9 cellular contexts compared by ENCODE assay signal in the genomic region with DNA sequence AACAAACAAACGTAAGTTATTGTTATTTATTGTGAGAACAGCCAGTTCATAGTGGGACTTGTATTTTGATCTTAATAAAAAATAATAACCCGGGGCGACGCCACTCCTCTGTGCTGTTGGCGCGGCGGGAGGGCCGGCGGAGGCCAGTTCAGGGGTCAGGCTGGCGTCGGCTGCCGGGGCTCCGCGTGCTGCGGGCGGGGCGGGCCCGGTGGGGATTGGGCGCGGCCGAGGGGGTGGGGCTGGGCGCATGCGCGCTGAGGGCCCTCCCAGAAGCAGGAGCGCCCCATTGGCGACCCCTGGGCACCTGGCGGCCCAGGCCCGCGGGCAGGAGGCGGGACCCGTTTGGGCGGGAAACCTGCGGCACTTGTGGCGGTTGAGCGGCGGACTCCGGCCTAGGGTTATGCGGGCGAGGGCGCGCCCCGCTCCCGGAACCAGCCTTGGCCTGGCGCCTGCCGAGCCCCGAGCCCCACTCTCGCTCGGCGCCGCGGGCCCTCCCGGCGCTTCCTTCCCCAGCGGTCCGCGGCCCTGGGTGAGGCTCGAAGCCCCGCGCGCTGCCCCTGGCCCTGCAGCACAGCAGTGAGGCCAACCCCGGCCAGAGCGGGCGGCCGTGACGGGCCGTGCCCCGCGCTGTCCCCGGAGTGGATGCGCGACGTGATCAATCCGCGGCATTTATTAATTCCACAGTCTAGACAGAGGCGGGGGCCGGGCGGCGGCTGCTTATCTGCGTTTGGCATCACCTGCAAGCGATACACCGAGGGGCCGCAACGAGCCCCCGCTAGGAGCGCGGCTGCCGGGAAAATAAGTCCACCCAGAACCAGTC. TPM values are rescaled to one million over a fixed set of nuclear protein-coding genes. Genes with fewer than 3 reads are reported as not detected.
DNase-seq lines count a peak whose midpoint lies in the region; ATAC-seq and TF ChIP-seq lines count a peak whose summit lies in the region.
"Had no signal": no experiment of that assay in that cellular context is flagged by ENCODE, and none has a peak within 500 bp of the region (broad histone marks: within the 10 kb centered on the region; RNA-seq: fewer than 3 reads in every experiment).

No MANE protein-coding gene starts in this region.

- no peak overlapping the region for H3K27ac ChIP-seq in Peyer's patch

- POLR2A ChIA-PET in activated CD4-positive, alpha-beta T cell treated with anti-CD3 and anti-CD28 coated beads, Interleukin-2, amount 10 ng/mL, durations not matched to agents 7 days and 5 days (lab: Charles Lee) = no interaction called here

- H3K27me3 ChIP-seq in Peyer's patch (peaks cover 0 to 82% of the 10 kb centered on the region in 2 donors), iPS-15b (ENCODE audit: control insufficient read depth, insufficient read depth, low read length) (peaks cover 97% of the 10 kb centered on the region)

- no peak for TF ChIP-seq CTCF in Peyer's patch (IDR thresholded peaks at IDR 0.05)

- peaks cover 4 to 71% (median 51%) of the 10 kb centered on the region in 4 donors for H3K4me1 ChIP-seq in Peyer's patch
- H3K4me1 ChIP-seq in iPS-15b (ENCODE audit: control insufficient read depth, insufficient read depth, low read length) = peaks cover 2% of the 10 kb centered on the region

- H3K36me3 Mint-ChIP-seq in activated CD4-positive, alpha-beta T cell treated with anti-CD3 and anti-CD28 coated beads, Interleukin-2, amount 10 ng/mL, durations not matched to agents 7 days and 5 days (ENCODE audit: low read depth) = peaks cover 12% of the 10 kb centered on the region

- no peak overlapping the region for H3K9ac ChIP-seq in iPS-15b (ENCODE audit: low read depth, low read length)

- H3K27ac Mint-ChIP-seq in activated CD4-positive, alpha-beta T cell treated with anti-CD3 and anti-CD28 coated beads, Interleukin-2, amount 10 ng/mL, durations not matched to agents 7 days and 5 days = peak overlapping the region; percentile 60

- DNase-seq in activated CD4-positive, alpha-beta T cell treated with anti-CD3 and anti-CD28 coated beads, Interleukin-2, amount 10 ng/mL, durations not matched to agents 7 days and 5 days = no peak
- DNase-seq in activated CD4-positive, alpha-beta T cell treated with anti-CD3 and anti-CD28 coated beads for 1 hour = no peak
- DNase-seq in Peyer's patch (peak in 2 of 3 donors; percentile 51 to 67), glomerular visceral epithelial cell (ENCODE audit: extremely low spot score) (no peak)
- peak; percentile 45 for DNase-seq in stimulated activated CD8-positive, alpha-beta memory T cell treated with anti-CD3 and anti-CD28 coated beads, Interleukin-4, amount 100 ng/mL, for 48 hours
- DNase-seq: NCI-H1436 treated with DMSO at 0.1 percent for 48 hours had no signal

- ATAC-seq in GM21423 (IDR thresholded peaks at IDR 0.05; ENCODE audit: unreplicated experiment) = no peak
- ATAC-seq in GM19351 (IDR thresholded peaks at IDR 0.05; ENCODE audit: unreplicated experiment) = no peak

- H3K4me3 Mint-ChIP-seq in activated CD4-positive, alpha-beta T cell treated with anti-CD3 and anti-CD28 coated beads, Interleukin-2, amount 10 ng/mL, durations not matched to agents 7 days and 5 days = peak overlapping the region; percentile 52

- H3K9me3 Mint-ChIP-seq in activated CD4-positive, alpha-beta T cell treated with anti-CD3 and anti-CD28 coated beads, Interleukin-2, amount 10 ng/mL, durations not matched to agents 7 days and 5 days = no peaks in the 10 kb centered on the region

- CTCF ChIA-PET in activated CD4-positive, alpha-beta T cell treated with anti-CD3 and anti-CD28 coated beads, Interleukin-2, amount 10 ng/mL, durations not matched to agents 7 days and 5 days (lab: Charles Lee) = no interaction called here

- H3K9me3 ChIP-seq in Peyer's patch = peaks cover 0 to 15% (median 0%) of the 10 kb centered on the region in 4 donors
- no peaks in the 10 kb centered on the region for H3K9me3 ChIP-seq in iPS-15b (ENCODE audit: control insufficient read depth, insufficient read depth, low read length)

- H3K27me3 Mint-ChIP-seq in activated CD4-positive, alpha-beta T cell treated with anti-CD3 and anti-CD28 coated beads, Interleukin-2, amount 10 ng/mL, durations not matched to agents 7 days and 5 days = peaks cover 73% of the 10 kb centered on the region

- H3K36me3 ChIP-seq in Peyer's patch = no peaks in the 10 kb centered on the region
- H3K36me3 ChIP-seq in iPS-15b (ENCODE audit: control insufficient read depth, insufficient read depth, low read length) = no peaks in the 10 kb centered on the region

- H3K4me3 ChIP-seq in Peyer's patch (peak overlapping the region; percentile 1 to 39 (median 24)), iPS-15b (ENCODE audit: low read depth, low read length) (peak overlapping the region; percentile 48)

- peaks cover 47% of the 10 kb centered on the region for H3K4me1 Mint-ChIP-seq in activated CD4-positive, alpha-beta T cell treated with anti-CD3 and anti-CD28 coated beads, Interleukin-2, amount 10 ng/mL, durations not matched to agents 7 days and 5 days

- no peak for TF ChIP-seq POLR2A in Peyer's patch (IDR thresholded peaks at IDR 0.05)

RNA-seq across cellular contexts. Expression of gene ISL2, which starts 6.0 kb away (rescaled TPM):
- total RNA-seq in activated CD4-positive, alpha-beta T cell treated with anti-CD3 and anti-CD28 coated beads, Interleukin-2, amount 10 ng/mL, durations not matched to agents 7 days and 5 days = under 1 TPM; 0.54 to 0.82 TPM
- total RNA-seq in Peyer's patch = 10 to 100 TPM in 1 of 4 donors, under 1 TPM in 1, not detected in 2; 0.67 to 11.6 TPM

RNA-seq across cellular contexts. Expression of gene ETFA, which starts 31.3 kb away (rescaled TPM):
- 10 to 100 TPM; 81.6 to 82.9 TPM for total RNA-seq in activated CD4-positive, alpha-beta T cell treated with anti-CD3 and anti-CD28 coated beads, Interleukin-2, amount 10 ng/mL, durations not matched to agents 7 days and 5 days
- total RNA-seq in Peyer's patch = 100 to 1,000 TPM; 110 to 175 (median 163) TPM

Comparison
In these comparisons a context has a peak if more than half of its experiments do, and no peak if none do; other contexts are left out.
1. DNase-seq: peak in Peyer's patch (2 of 3) and stimulated activated CD8-positive, alpha-beta memory T cell treated with anti-CD3 and anti-CD28 coated beads, Interleukin-4, amount 100 ng/mL, for 48 hours (single experiment); none in activated CD4-positive, alpha-beta T cell treated with anti-CD3 and anti-CD28 coated beads, Interleukin-2, amount 10 ng/mL, durations not matched to agents 7 days and 5 days (single experiment), activated CD4-positive, alpha-beta T cell treated with anti-CD3 and anti-CD28 coated beads for 1 hour (single experiment) and glomerular visceral epithelial cell (single experiment).